1 cellular context compared by ENCODE assay signal in the genomic region with DNA sequence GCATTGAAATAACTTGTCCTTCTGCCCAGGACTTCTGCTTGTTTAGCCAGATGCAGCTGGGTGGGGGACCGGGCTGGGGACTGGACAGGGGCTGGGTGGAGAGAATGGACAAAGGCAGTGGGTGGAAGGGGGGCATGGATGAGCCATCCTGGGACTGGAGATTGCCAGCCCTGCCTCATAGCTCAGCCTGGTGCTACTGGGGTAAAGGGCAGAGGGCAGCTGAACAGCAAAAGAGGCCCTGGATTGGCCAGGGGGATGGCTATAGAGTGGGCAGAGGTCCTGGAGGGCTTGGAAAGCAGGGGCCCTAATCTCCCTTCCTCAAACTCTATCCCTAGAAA.
TF ChIP-seq lines count a peak whose summit lies in the region.

No MANE protein-coding gene starts in this region.

TF ChIP-seq in GM23338, 12 proteins besides CTCF, POLR2A, EP300 and RAD21:
- TF ChIP-seq, protein P1, sequence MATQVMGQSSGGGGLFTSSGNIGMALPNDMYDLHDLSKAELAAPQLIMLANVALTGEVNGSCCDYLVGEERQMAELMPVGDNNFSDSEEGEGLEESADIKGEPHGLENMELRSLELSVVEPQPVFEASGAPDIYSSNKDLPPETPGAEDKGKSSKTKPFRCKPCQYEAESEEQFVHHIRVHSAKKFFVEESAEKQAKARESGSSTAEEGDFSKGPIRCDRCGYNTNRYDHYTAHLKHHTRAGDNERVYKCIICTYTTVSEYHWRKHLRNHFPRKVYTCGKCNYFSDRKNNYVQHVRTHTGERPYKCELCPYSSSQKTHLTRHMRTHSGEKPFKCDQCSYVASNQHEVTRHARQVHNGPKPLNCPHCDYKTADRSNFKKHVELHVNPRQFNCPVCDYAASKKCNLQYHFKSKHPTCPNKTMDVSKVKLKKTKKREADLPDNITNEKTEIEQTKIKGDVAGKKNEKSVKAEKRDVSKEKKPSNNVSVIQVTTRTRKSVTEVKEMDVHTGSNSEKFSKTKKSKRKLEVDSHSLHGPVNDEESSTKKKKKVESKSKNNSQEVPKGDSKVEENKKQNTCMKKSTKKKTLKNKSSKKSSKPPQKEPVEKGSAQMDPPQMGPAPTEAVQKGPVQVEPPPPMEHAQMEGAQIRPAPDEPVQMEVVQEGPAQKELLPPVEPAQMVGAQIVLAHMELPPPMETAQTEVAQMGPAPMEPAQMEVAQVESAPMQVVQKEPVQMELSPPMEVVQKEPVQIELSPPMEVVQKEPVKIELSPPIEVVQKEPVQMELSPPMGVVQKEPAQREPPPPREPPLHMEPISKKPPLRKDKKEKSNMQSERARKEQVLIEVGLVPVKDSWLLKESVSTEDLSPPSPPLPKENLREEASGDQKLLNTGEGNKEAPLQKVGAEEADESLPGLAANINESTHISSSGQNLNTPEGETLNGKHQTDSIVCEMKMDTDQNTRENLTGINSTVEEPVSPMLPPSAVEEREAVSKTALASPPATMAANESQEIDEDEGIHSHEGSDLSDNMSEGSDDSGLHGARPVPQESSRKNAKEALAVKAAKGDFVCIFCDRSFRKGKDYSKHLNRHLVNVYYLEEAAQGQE (IDR thresholded peaks at IDR 0.05; ENCODE audit: unreplicated experiment), result no peak
- TF ChIP-seq EZH2phosphoT487 (IDR thresholded peaks at IDR 0.05; ENCODE audit: unreplicated experiment) (no peak), JUNB (IDR thresholded peaks at IDR 0.05; ENCODE audit: unreplicated experiment) (no peak), ETS1 (IDR thresholded peaks at IDR 0.05) (no peak), ZNF331 (CRISPR knock-in tag; IDR thresholded peaks at IDR 0.05; ENCODE audit: low read depth) (no peak), STAT1 (IDR thresholded peaks at IDR 0.05; ENCODE audit: unreplicated experiment) (no peak), NANOG (IDR thresholded peaks at IDR 0.05; ENCODE audit: borderline replicate concordance) (no peak), EZH2 (IDR thresholded peaks at IDR 0.05; ENCODE audit: low read depth, unreplicated experiment) (no peak)
